Comparison of ENCODE assay signal across 8 cellular contexts in the genomic region with DNA sequence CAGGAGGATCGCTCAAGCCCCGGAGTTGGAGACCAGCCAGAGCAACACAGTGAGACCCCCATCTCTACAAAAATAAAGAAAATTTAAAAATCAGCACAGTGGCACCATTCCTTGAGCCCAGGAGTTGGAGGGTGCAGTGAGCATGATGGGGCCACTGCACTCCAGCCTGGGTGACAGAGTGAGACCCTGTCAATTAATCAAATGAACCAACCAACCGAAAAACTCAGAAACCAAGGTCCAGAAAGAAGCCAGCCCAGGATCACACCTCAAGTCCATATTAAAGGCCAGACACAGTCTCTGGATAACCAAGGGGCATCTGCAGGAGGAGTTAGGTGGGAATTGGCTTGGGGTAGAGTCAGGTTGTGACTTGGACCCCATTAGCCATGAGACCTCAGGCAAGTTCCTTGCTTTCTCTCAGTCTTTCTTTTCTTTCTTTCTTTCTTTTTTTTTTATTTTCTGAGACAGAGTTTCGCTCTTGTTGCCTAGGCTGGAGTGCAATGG. TPM values are rescaled to one million over a fixed set of nuclear protein-coding genes. Genes with fewer than 3 reads are reported as not detected.
DNase-seq lines count a peak whose midpoint lies in the region; ATAC-seq, FAIRE-seq and TF ChIP-seq lines count a peak whose summit lies in the region.

No MANE protein-coding gene starts in this region.

- no peaks in the 10 kb centered on the region for H3K9me2 ChIP-seq in DOHH2 (replicated peaks; ENCODE audit: control insufficient read depth, low read length)

- WGBS in esophagus muscularis mucosa: 25% methylated on average over 4 of the region's 4 CpGs
- 25 to 27% methylated on average over 4 of the region's 4 CpGs for WGBS in pancreas, 2 donors

- no peak for FAIRE-seq in pancreas (lab: Jason Lieb, UNC)
- FAIRE-seq in frontal cortex (lab: Jason Lieb, UNC): no peak

- intact Hi-C loops in esophagus muscularis mucosa (cut with DNase I) (no loop called here), pancreas (cut with DNase I) (no loop called here)

- H3K79me2 ChIP-seq in DOHH2 (ENCODE audit: control insufficient read depth, low read length): peaks cover 18% of the 10 kb centered on the region

- H3K4me1 ChIP-seq in DOHH2 (ENCODE audit: control insufficient read depth, low read length) (peaks cover 26% of the 10 kb centered on the region), SJCRH30 (no peaks in the 10 kb centered on the region), esophagus muscularis mucosa (peaks cover 17 to 45% (median 32%) of the 10 kb centered on the region in 4 donors), pancreas (peaks cover 0 to 6% (median 0%) of the 10 kb centered on the region in 3 donors)

- DNase-seq in SJCRH30 (no peak), esophagus muscularis mucosa (ENCODE audit: extremely low spot score) (no peak), pancreas (no peak), frontal cortex (ENCODE audit: low spot score in 2 of 2) (no peak), medulla oblongata (ENCODE audit: extremely low spot score) (no peak)

- H3K27me3 ChIP-seq in DOHH2 (ENCODE audit: control insufficient read depth, low read length): no peaks in the 10 kb centered on the region
- no peaks in the 10 kb centered on the region for H3K27me3 ChIP-seq in SJCRH30
- no peaks in the 10 kb centered on the region for H3K27me3 ChIP-seq in esophagus muscularis mucosa
- H3K27me3 ChIP-seq in pancreas: no peaks in the 10 kb centered on the region

- H3F3A ChIP-seq in DOHH2 (ENCODE audit: control insufficient read depth, insufficient read depth): no peaks in the 10 kb centered on the region

- TF ChIP-seq POLR2A in esophagus muscularis mucosa (IDR thresholded peaks at IDR 0.05; ENCODE audit: low read depth): no peak

- H3K36me3 ChIP-seq in DOHH2 (ENCODE audit: control insufficient read depth, low read length) (peaks cover 3% of the 10 kb centered on the region; the same call in 1 of the 2 replicates), SJCRH30 (no peaks in the 10 kb centered on the region), esophagus muscularis mucosa (peaks cover 0 to 15% (median 7%) of the 10 kb centered on the region in 4 donors), pancreas (no peaks in the 10 kb centered on the region)

- H3K27ac ChIP-seq in DOHH2 (ENCODE audit: low read depth, low read length) (peak overlapping the region; percentile 53), SJCRH30 (peak overlapping the region; percentile 59), esophagus muscularis mucosa (replicated peaks in 1 of 4) (peak overlapping the region; percentile 83 to 91 (median 88)), pancreas (peak overlapping the region; percentile 80 to 87 (median 84))

- no peak for TF ChIP-seq CTCF in DOHH2 (IDR thresholded peaks at IDR 0.05; ENCODE audit: low read depth, low read length, poor library complexity, severe bottlenecking)
- TF ChIP-seq CTCF in esophagus muscularis mucosa (IDR thresholded peaks at IDR 0.05): no peak
- no peak for TF ChIP-seq CTCF in pancreas (IDR thresholded peaks at IDR 0.05)

- H3K4me3 ChIP-seq in DOHH2 (ENCODE audit: low read length): peak overlapping the region; percentile 99
- H3K4me3 ChIP-seq in SJCRH30: peak overlapping the region; percentile 90
- peak overlapping the region; percentile 77 to 90 (median 88) for H3K4me3 ChIP-seq in esophagus muscularis mucosa
- H3K4me3 ChIP-seq in pancreas: peak overlapping the region; percentile 35 to 77 (median 74)

- ATAC-seq in pancreas (peak in 2 of 4 donors; percentile 2 to 3), GM21526 (IDR thresholded peaks at IDR 0.05; ENCODE audit: low FRiP score, unreplicated experiment) (no peak), HG02798 (IDR thresholded peaks at IDR 0.05; ENCODE audit: poor library complexity, unreplicated experiment) (no peak)

- no peaks in the 10 kb centered on the region for H4K20me1 ChIP-seq in DOHH2 (ENCODE audit: control insufficient read depth, insufficient read depth, low read depth, low read length)

- H3K9me3 ChIP-seq in DOHH2 (ENCODE audit: control insufficient read depth, insufficient read depth, low read length) (no peaks in the 10 kb centered on the region), SJCRH30 (replicated peaks) (no peaks in the 10 kb centered on the region), esophagus muscularis mucosa (no peaks in the 10 kb centered on the region), pancreas (no peaks in the 10 kb centered on the region)

- peak overlapping the region; percentile 96 for H3K4me2 ChIP-seq in DOHH2 (ENCODE audit: low read length)

- no peak for TF ChIP-seq EP300 in esophagus muscularis mucosa (IDR thresholded peaks at IDR 0.05)

RNA-seq across cellular contexts. Expression of gene HSD17B1, which starts 2.4 kb away (rescaled TPM):
- 0.73 and 0.76 TPM in 2 replicates for total RNA-seq in SJCRH30 (2014; rRNA removed; shearing (Covaris generic))
- total RNA-seq in esophagus muscularis mucosa: 1 to 10 TPM in 1 of 4 donors, under 1 TPM in 3; 0.13 to 2.5 (median 0.62) TPM
- 1 to 10 TPM in 2 of 6 donors, under 1 TPM in 4; 0.32 to 1.3 (median 0.74) TPM for total RNA-seq in pancreas
- polyA plus RNA-seq in pancreas: 1 to 10 TPM; 3.5 TPM
- 1.6 TPM for total RNA-seq in frontal cortex

RNA-seq across cellular contexts. Expression of gene COASY, which starts 6.8 kb away (rescaled TPM):
- total RNA-seq in SJCRH30 (2014; rRNA removed; shearing (Covaris generic)): 33.7 and 36.3 TPM in 2 replicates
- total RNA-seq in esophagus muscularis mucosa (10 to 100 TPM; 13.4 to 27.5 (median 22.4) TPM), pancreas (10 to 100 TPM; 32.3 to 63.5 (median 52.3) TPM), frontal cortex (4.1 TPM)
- 100 to 1,000 TPM; 135 to 152 TPM for polyA plus RNA-seq in pancreas

RNA-seq across cellular contexts. Expression of gene MLX, which starts 11.7 kb away (rescaled TPM):
- total RNA-seq in SJCRH30 (2014; rRNA removed; shearing (Covaris generic)): 44.5 and 48.4 TPM in 2 replicates
- total RNA-seq in esophagus muscularis mucosa (10 to 100 TPM; 24.9 to 34.5 (median 29.3) TPM), pancreas (10 to 100 TPM; 18.6 to 26.7 (median 22.9) TPM), frontal cortex (22.8 TPM)
- 10 to 100 TPM; 31.9 to 44.5 TPM for polyA plus RNA-seq in pancreas

RNA-seq across cellular contexts. Expression of gene NAGLU, which starts 19.1 kb away (rescaled TPM):
- total RNA-seq in SJCRH30 (2014; rRNA removed; shearing (Covaris generic)): 20.6 and 22.2 TPM in 2 replicates
- total RNA-seq in esophagus muscularis mucosa (10 to 100 TPM; 27.8 to 36.6 (median 31.8) TPM), pancreas (10 to 100 TPM; 17.6 to 33.8 (median 25.6) TPM), frontal cortex (10.6 TPM)
- 10 to 100 TPM; 51.6 to 52.6 TPM for polyA plus RNA-seq in pancreas

RNA-seq across cellular contexts. Expression of gene PSMC3IP, which starts 22.4 kb away (rescaled TPM):
- total RNA-seq in SJCRH30 (2014; rRNA removed; shearing (Covaris generic)): 23.8 and 29.7 TPM in 2 replicates
- 1 to 10 TPM; 2.2 to 5.0 (median 4.2) TPM for total RNA-seq in esophagus muscularis mucosa
- 1 to 10 TPM; 1.0 to 2.7 (median 2.0) TPM for total RNA-seq in pancreas
- 1 to 10 TPM; 3.9 to 7.0 TPM for polyA plus RNA-seq in pancreas
- 4.5 TPM for total RNA-seq in frontal cortex
